In the genomic region with DNA sequence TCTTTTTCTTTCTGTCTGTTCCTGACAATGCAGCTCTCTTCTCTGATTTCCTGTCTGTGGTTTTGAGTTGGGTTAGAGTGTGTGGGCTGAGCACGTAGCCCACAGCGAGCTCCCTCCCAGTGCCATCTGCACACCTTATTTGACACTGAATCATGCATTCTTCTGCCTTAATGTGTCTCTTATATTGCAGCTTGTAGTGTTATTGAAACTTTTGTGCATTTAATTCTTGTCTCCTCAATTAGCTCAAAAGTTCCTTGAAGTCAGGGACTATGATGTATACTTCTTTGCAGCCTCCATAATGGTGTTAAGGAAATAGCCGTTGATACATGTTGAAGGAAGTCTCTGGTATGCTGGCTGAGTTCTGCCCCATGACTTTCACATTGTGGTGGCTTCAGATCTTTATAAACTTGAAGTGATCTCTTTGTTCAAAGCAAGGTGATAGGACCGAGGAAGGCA, we compare ENCODE assay signal across 8 cellular contexts.
DNase-seq lines count a peak whose midpoint lies in the region; ATAC-seq lines count a peak whose summit lies in the region.

No MANE protein-coding gene starts in this region.

- intact Hi-C loops in activated CD4-positive, alpha-beta memory T cell treated with anti-CD3 and anti-CD28 coated beads for 36 hours (cut with micrococcal nuclease): no loop called here

- H3K4me1 Mint-ChIP-seq in activated CD4-positive, alpha-beta memory T cell treated with anti-CD3 and anti-CD28 coated beads for 36 hours (ENCODE audit: low read depth): peaks cover 39% of the 10 kb centered on the region

- H3K27me3 Mint-ChIP-seq in activated CD4-positive, alpha-beta memory T cell treated with anti-CD3 and anti-CD28 coated beads for 36 hours: no peaks in the 10 kb centered on the region

- CTCF ChIA-PET in activated CD4-positive, alpha-beta memory T cell treated with anti-CD3 and anti-CD28 coated beads for 36 hours (lab: Charles Lee): no interaction called here

- peak; percentile 72 for ATAC-seq in HG03108 (IDR thresholded peaks at IDR 0.05; ENCODE audit: unreplicated experiment)

- DNase-seq in NCI-H2171 treated with DMSO at 0.1 percent for 48 hours (lab: John Stamatoyannopoulos, UW) (peak; percentile 2), NCI-H2171 (lab: John Stamatoyannopoulos, UW) (no peak), NCI-H146 treated with DMSO at 0.1 percent for 48 hours (lab: John Stamatoyannopoulos, UW; ENCODE audit: unreplicated experiment) (no peak), mesenteric fat pad (ENCODE audit: low spot score) (no peak), T1000 (lab: John Stamatoyannopoulos, UW) (no peak)
- peak; percentile 51 for DNase-seq in activated CD4-positive, alpha-beta memory T cell treated with anti-CD3 and anti-CD28 coated beads for 36 hours
- peak; percentile 44 for DNase-seq in stimulated activated CD4-positive, alpha-beta T cell treated with anti-CD3 and anti-CD28 coated beads, Interleukin-15, amount 100 ng/mL, for 24 hours

- POLR2A ChIA-PET in activated CD4-positive, alpha-beta memory T cell treated with anti-CD3 and anti-CD28 coated beads for 36 hours (lab: Charles Lee): no interaction called here

- no peaks in the 10 kb centered on the region for H3K36me3 Mint-ChIP-seq in activated CD4-positive, alpha-beta memory T cell treated with anti-CD3 and anti-CD28 coated beads for 36 hours

- no peak overlapping the region for H3K27ac Mint-ChIP-seq in activated CD4-positive, alpha-beta memory T cell treated with anti-CD3 and anti-CD28 coated beads for 36 hours

- H3K4me3 Mint-ChIP-seq in activated CD4-positive, alpha-beta memory T cell treated with anti-CD3 and anti-CD28 coated beads for 36 hours: no peak overlapping the region

- no peaks in the 10 kb centered on the region for H3K9me3 Mint-ChIP-seq in activated CD4-positive, alpha-beta memory T cell treated with anti-CD3 and anti-CD28 coated beads for 36 hours

Comparison
In these comparisons a context has a peak if more than half of its experiments do, and no peak if none do; other contexts are left out.
1. DNase-seq: peak in NCI-H2171 treated with DMSO at 0.1 percent for 48 hours (single experiment), activated CD4-positive, alpha-beta memory T cell treated with anti-CD3 and anti-CD28 coated beads for 36 hours (single experiment) and stimulated activated CD4-positive, alpha-beta T cell treated with anti-CD3 and anti-CD28 coated beads, Interleukin-15, amount 100 ng/mL, for 24 hours (single experiment); none in NCI-H2171 (single experiment), NCI-H146 treated with DMSO at 0.1 percent for 48 hours (single experiment), mesenteric fat pad (single experiment) and T1000 (single experiment).